ENCODE assay signal across 9 cellular contexts in genomic region chr2:73827660-73828388, GRCh38. TPM values are rescaled to one million over a fixed set of nuclear protein-coding genes. Genes with fewer than 3 reads are reported as not detected.
DNase-seq lines count a peak whose midpoint lies in the region; ATAC-seq, FAIRE-seq and TF ChIP-seq lines count a peak whose summit lies in the region.
"Had no signal": no experiment of that assay in that cellular context is flagged by ENCODE, and none has a peak within 500 bp of the region (broad histone marks: within the 10 kb centered on the region; RNA-seq: fewer than 3 reads in every experiment).

No MANE protein-coding gene starts in this region.

- H3K4me3 ChIP-seq in DND-41 (ENCODE audit: low read depth in 1 of 2, low read length in 2 of 2) (peak overlapping the region; percentile 72 to 79), NT2/D1 (ENCODE audit: insufficient read length, low read depth) (peak overlapping the region; percentile 82), esophagus muscularis mucosa (peak overlapping the region; percentile 69 to 87 (median 82)), gastrocnemius medialis (peak overlapping the region; percentile 52 to 94 (median 86)), small intestine (ENCODE audit: low read depth in 1 of 2, low read length in 2 of 2) (peak overlapping the region in 1 of 2 donors; percentile 25)

- no peaks in the 10 kb centered on the region for H4K20me1 ChIP-seq in DND-41 (ENCODE audit: insufficient read depth, low read length)

- H3K36me3 ChIP-seq in DND-41 (ENCODE audit: insufficient read depth, low read length) (peaks cover 19% of the 10 kb centered on the region), NT2/D1 (ENCODE audit: insufficient read depth, insufficient read length, low read length) (peaks cover 17% of the 10 kb centered on the region), esophagus muscularis mucosa (peaks cover 0 to 14% (median 7%) of the 10 kb centered on the region in 4 donors), gastrocnemius medialis (peaks cover 0 to 15% of the 10 kb centered on the region in 2 donors), small intestine (ENCODE audit: control insufficient read depth in 2 of 2, insufficient read depth in 2 of 2, low read length in 2 of 2) (peaks cover 2 to 5% of the 10 kb centered on the region in 2 donors)

- no peak for FAIRE-seq in small intestine (lab: Jason Lieb, UNC)

- ATAC-seq in DND-41 (ENCODE audit: insufficient read depth, low read depth) (no peak), gastrocnemius medialis (no peak)

- H3K9me3 ChIP-seq in DND-41 (ENCODE audit: insufficient read depth, low read length, severe bottlenecking) (no peaks in the 10 kb centered on the region), NT2/D1 (ENCODE audit: insufficient read depth, low read length) (no peaks in the 10 kb centered on the region), esophagus muscularis mucosa (no peaks in the 10 kb centered on the region), gastrocnemius medialis (no peaks in the 10 kb centered on the region), small intestine (ENCODE audit: control insufficient read depth, low read depth) (no peaks in the 10 kb centered on the region)

- 77% methylated on average over 9 of the region's 9 CpGs for WGBS in esophagus muscularis mucosa
- 79 to 88% (median 81%) methylated on average over 9 of the region's 9 CpGs for WGBS in small intestine, 3 donors

- peak overlapping the region; percentile 72 for H3K4me2 ChIP-seq in DND-41 (ENCODE audit: insufficient read depth, low read length)

- in situ Hi-C loops in gastrocnemius medialis (cut with MboI; ENCODE audit: low sequenced_read_pairs in 4 of 4): loop anchor here in 2 of 4 donors (10.0 to 25.0 kb wide), 3 partner anchors 97 to 507 kb away; partner anchors contain the start of gene DGUOK (in 1 of the 2)

- no peak for TF ChIP-seq POLR2A in esophagus muscularis mucosa (IDR thresholded peaks at IDR 0.05; ENCODE audit: low read depth)
- no peak for TF ChIP-seq POLR2A in gastrocnemius medialis (IDR thresholded peaks at IDR 0.05)

- H3K79me2 ChIP-seq in DND-41 (ENCODE audit: insufficient read depth, low read length): peaks cover 39% of the 10 kb centered on the region

- no peak for TF ChIP-seq EP300 in esophagus muscularis mucosa (IDR thresholded peaks at IDR 0.05)

- peak overlapping the region; percentile 95 for H2AFZ ChIP-seq in DND-41 (ENCODE audit: low read depth, low read length)

- TF ChIP-seq CTCF in DND-41 (IDR thresholded peaks at IDR 0.05; ENCODE audit: borderline replicate concordance, extremely low read depth, low read length, poor library complexity, severe bottlenecking): no peak
- no peak for TF ChIP-seq CTCF in esophagus muscularis mucosa (IDR thresholded peaks at IDR 0.05)
- TF ChIP-seq CTCF in gastrocnemius medialis (IDR thresholded peaks at IDR 0.05 in 4 of 5, conservative IDR thresholded peaks at IDR 0.05 in 1 of 5): no peak

- H3K9ac ChIP-seq in DND-41 (ENCODE audit: low read depth, low read length): peak overlapping the region; percentile 75
- no peak overlapping the region for H3K9ac ChIP-seq in NT2/D1 (ENCODE audit: insufficient read length, low read depth)

- H3K4me1 ChIP-seq in DND-41 (ENCODE audit: insufficient read depth, low read length) (peaks cover 42% of the 10 kb centered on the region), NT2/D1 (ENCODE audit: insufficient read depth, insufficient read length) (no peaks in the 10 kb centered on the region), esophagus muscularis mucosa (peaks cover 6 to 58% (median 52%) of the 10 kb centered on the region in 4 donors), gastrocnemius medialis (peaks cover 37 to 40% of the 10 kb centered on the region in 2 donors), small intestine (ENCODE audit: control insufficient read depth in 2 of 2, insufficient read depth in 1 of 2, low read depth in 1 of 2, low read length in 1 of 2) (peaks cover 7% of the 10 kb centered on the region in 2 donors)

- H3K27me3 ChIP-seq in DND-41 (ENCODE audit: insufficient read depth, low read length, poor library complexity): no peaks in the 10 kb centered on the region
- H3K27me3 ChIP-seq in NT2/D1 (ENCODE audit: insufficient read depth, insufficient read length): no peaks in the 10 kb centered on the region
- no peaks in the 10 kb centered on the region for H3K27me3 ChIP-seq in esophagus muscularis mucosa
- no peaks in the 10 kb centered on the region for H3K27me3 ChIP-seq in gastrocnemius medialis
- H3K27me3 ChIP-seq in small intestine (ENCODE audit: control insufficient read depth in 2 of 2, insufficient read depth in 2 of 2, low read length in 2 of 2): no peaks in the 10 kb centered on the region

- H3K27ac ChIP-seq in DND-41 (ENCODE audit: low read length): peak overlapping the region; percentile 64
- peak overlapping the region; percentile 93 to 98 (median 96) for H3K27ac ChIP-seq in esophagus muscularis mucosa (replicated peaks in 1 of 4)
- peak overlapping the region; percentile 92 to 97 (median 96) for H3K27ac ChIP-seq in gastrocnemius medialis
- peak overlapping the region in 1 of 2 donors; percentile 9 for H3K27ac ChIP-seq in small intestine (ENCODE audit: low read depth in 1 of 2, low read length in 1 of 2)

- DNase-seq in DND-41: no peak
- no peak for DNase-seq in NT2/D1 (ENCODE audit: low read depth, low spot score)
- no peak for DNase-seq in esophagus muscularis mucosa (ENCODE audit: extremely low spot score)
- DNase-seq in gastrocnemius medialis: no peak
- DNase-seq in small intestine: no peak
- no peak for DNase-seq in HuH-7.5 (ENCODE audit: low spot score)
- no peak for DNase-seq in NCI-H1436 (lab: John Stamatoyannopoulos, UW)
- DNase-seq in NCI-H226: no peak

- intact Hi-C loops in esophagus muscularis mucosa (cut with DNase I) (loop anchor here (10.0 kb wide), 4 partner anchors 97 to 507 kb away; partner anchors contain the start of genes BOLA3, DGUOK and TET3), gastrocnemius medialis (cut with DNase I; ENCODE audit: low total_unique reads) (loop anchor here (10.0 kb wide), 6 partner anchors 157 to 567 kb away; partner anchors contain the start of genes BOLA3, MOB1A and TET3)

RNA-seq across cellular contexts. Expression of gene STAMBP, which starts 0.9 kb away (rescaled TPM):
- 10 to 100 TPM; 32.3 to 73.8 (median 34.1) TPM for total RNA-seq in esophagus muscularis mucosa
- 10 to 100 TPM; 38.0 to 85.4 (median 67.1) TPM for total RNA-seq in gastrocnemius medialis
- polyA plus RNA-seq in small intestine: 10 to 100 TPM; 30.3 to 51.4 (median 34.6) TPM

RNA-seq across cellular contexts. Expression of gene C2orf78, which starts 43.8 kb away (rescaled TPM):
- total RNA-seq in esophagus muscularis mucosa (not detected), gastrocnemius medialis (under 1 TPM in 1 of 4 donors, not detected in 3; 0.16 TPM)
- not detected for polyA plus RNA-seq in small intestine
- total RNA-seq: subcutaneous adipose tissue had no signal

RNA-seq across cellular contexts. Expression of gene DUSP11, which starts 47.9 kb away (rescaled TPM):
- 10 to 100 TPM; 15.2 to 22.4 (median 18.7) TPM for total RNA-seq in esophagus muscularis mucosa
- total RNA-seq in gastrocnemius medialis: 10 to 100 TPM; 13.6 to 15.8 (median 14.7) TPM
- 10 to 100 TPM; 14.9 to 22.4 (median 19.7) TPM for polyA plus RNA-seq in small intestine
